1 cellular context compared by ENCODE assay signal in the genomic region with DNA sequence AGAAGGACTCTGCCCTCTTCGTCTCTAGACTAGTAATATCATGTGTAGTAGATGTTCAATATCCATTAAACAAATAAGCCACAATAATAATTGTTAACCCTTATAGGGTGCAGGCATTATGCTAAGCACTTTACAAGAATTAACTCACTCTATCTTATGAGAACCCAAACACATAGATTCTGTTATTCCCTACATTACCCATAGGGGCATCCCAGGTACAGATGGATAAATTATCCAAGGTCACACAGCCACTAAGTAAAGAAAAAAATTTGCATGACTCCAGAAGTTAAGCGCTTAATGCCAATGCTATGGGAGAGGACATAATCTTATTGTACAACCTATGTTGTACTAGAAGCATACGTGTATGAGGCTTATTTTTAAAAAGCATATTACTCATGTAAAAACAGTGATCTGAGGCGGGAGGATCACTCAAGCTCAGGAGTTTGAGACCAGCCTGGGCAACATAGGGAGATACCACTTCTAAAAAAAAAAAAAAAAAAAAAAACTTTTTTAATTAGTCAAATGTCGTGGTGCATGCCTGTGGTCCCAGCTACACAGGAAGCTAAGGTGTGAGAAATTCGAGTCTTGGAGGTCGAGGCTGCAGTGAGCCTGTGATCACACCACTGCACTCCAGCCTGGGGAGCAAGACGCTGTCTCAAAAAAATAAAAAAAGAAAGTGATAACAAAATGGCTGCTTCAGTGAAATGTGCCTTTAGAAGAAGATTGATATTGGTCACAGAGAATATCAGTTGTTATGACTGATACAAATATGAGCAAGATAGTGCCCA.
TF ChIP-seq lines count a peak whose summit lies in the region.

No MANE protein-coding gene starts in this region.

TF ChIP-seq in IMR-90, 13 proteins besides CTCF, POLR2A, EP300 and RAD21:
- TF ChIP-seq RCOR1 (IDR thresholded peaks at IDR 0.05; ENCODE audit: insufficient replicate concordance, low read length) (no peak), BHLHE40 (IDR thresholded peaks at IDR 0.05; ENCODE audit: low read depth, low read length) (no peak)
- TF ChIP-seq, protein P1, sequence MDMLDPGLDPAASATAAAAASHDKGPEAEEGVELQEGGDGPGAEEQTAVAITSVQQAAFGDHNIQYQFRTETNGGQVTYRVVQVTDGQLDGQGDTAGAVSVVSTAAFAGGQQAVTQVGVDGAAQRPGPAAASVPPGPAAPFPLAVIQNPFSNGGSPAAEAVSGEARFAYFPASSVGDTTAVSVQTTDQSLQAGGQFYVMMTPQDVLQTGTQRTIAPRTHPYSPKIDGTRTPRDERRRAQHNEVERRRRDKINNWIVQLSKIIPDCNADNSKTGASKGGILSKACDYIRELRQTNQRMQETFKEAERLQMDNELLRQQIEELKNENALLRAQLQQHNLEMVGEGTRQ (IDR thresholded peaks at IDR 0.05; ENCODE audit: low read depth, low read length) = no peak
